In the genomic region with DNA sequence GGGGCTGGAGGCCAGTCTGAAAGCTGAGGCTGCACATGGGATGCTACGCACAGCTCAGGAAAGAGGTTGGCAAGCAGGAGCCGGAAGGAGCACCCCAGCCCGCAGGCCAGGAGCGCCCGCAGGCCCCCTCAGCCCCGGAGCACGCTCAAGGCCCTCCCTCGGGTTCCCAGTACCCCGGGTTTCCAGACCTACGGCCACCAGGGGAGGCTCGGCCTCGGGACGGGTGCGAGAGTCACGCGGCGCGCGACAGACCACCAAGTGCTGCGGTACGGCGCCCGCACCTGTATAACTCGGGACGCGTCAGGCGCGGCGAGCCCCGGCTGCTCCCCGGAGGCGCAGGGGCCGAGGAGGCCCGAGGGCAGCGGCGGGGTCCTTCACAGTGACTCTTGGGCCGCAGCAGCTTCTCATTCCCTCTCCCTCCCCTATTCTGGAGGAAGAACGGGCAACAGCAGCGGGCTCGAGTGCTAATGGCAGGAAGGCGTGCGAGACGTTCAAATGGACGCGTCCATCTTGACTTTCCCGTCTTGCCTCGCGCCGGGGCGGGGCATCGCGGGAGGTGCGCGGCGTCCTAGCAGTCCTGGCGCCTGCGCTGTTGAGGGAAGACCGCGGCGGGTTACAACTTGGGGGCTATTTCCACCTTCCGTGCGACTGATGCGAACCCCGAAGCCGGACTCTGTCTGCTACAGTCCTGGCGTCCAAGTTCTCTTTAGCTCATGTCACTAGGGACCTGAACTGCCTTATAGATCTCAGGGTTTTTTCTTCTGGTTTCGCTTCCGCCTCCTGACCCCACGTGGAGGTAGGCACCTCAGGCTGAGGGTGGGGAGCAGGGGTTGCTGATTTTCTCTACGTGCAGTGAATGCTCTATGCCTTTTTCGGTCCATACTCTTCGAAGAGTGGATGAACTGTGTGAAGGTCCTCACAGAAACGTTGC, we compare ENCODE assay signal across 9 cellular contexts. TPM values are rescaled to one million over a fixed set of nuclear protein-coding genes. Genes with fewer than 3 reads are reported as not detected.
DNase-seq lines count a peak whose midpoint lies in the region; ATAC-seq, FAIRE-seq and TF ChIP-seq lines count a peak whose summit lies in the region.
"Had no signal": no experiment of that assay in that cellular context is flagged by ENCODE, and none has a peak within 500 bp of the region (broad histone marks: within the 10 kb centered on the region; RNA-seq: fewer than 3 reads in every experiment).

A gene with protein sequence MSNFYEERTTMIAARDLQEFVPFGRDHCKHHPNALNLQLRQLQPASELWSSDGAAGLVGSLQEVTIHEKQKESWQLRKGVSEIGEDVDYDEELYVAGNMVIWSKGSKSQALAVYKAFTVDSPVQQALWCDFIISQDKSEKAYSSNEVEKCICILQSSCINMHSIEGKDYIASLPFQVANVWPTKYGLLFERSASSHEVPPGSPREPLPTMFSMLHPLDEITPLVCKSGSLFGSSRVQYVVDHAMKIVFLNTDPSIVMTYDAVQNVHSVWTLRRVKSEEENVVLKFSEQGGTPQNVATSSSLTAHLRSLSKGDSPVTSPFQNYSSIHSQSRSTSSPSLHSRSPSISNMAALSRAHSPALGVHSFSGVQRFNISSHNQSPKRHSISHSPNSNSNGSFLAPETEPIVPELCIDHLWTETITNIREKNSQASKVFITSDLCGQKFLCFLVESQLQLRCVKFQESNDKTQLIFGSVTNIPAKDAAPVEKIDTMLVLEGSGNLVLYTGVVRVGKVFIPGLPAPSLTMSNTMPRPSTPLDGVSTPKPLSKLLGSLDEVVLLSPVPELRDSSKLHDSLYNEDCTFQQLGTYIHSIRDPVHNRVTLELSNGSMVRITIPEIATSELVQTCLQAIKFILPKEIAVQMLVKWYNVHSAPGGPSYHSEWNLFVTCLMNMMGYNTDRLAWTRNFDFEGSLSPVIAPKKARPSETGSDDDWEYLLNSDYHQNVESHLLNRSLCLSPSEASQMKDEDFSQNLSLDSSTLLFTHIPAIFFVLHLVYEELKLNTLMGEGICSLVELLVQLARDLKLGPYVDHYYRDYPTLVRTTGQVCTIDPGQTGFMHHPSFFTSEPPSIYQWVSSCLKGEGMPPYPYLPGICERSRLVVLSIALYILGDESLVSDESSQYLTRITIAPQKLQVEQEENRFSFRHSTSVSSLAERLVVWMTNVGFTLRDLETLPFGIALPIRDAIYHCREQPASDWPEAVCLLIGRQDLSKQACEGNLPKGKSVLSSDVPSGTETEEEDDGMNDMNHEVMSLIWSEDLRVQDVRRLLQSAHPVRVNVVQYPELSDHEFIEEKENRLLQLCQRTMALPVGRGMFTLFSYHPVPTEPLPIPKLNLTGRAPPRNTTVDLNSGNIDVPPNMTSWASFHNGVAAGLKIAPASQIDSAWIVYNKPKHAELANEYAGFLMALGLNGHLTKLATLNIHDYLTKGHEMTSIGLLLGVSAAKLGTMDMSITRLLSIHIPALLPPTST (N-terminal part only) (minus strand): TSS at position 533 of the 931 bp plus-strand sequence. CDS start 3,368 bp downstream, outside the sequence.

- DNase-seq in AG09309 (ENCODE audit: low read depth), result no peak
- DNase-seq in NCI-H226, result peak; percentile 83
- peak; percentile 82 for DNase-seq in activated CD4-positive, CD25-positive, alpha-beta regulatory T cell treated with anti-CD3 and anti-CD28 coated beads, Interleukin-2, amount 50 U/mL, for 16 hours (ENCODE audit: low read depth, low spot score)
- peak; percentile 69 for DNase-seq in central memory CD8-positive, alpha-beta T cell (ENCODE audit: low spot score in 2 of 2)
- DNase-seq in kidney, result peak; percentile 93
- peak; percentile 64 to 80 for DNase-seq in stimulated activated CD4-positive, alpha-beta T cell treated with anti-CD3 and anti-CD28 coated beads, Interleukin-15, amount 100 ng/mL, for 1 hour (ENCODE audit: low read depth in 1 of 2, low spot score in 1 of 2)

- no peak for FAIRE-seq in kidney (lab: Jason Lieb, UNC)
- FAIRE-seq: TTC549 had no signal

- peaks cover 13% of the 10 kb centered on the region for H3K36me3 Mint-ChIP-seq in central memory CD8-positive, alpha-beta T cell (ENCODE audit: insufficient read depth)

- H3K27ac Mint-ChIP-seq in central memory CD8-positive, alpha-beta T cell (ENCODE audit: low read depth), result peak within 1 kb of the TSS; percentile 94

- no peaks in the 10 kb centered on the region for H3K9me3 Mint-ChIP-seq in central memory CD8-positive, alpha-beta T cell

- no peaks in the 10 kb centered on the region for H3K4me1 ChIP-seq in kidney (ENCODE audit: control insufficient read depth in 1 of 2, insufficient read depth in 1 of 2, low read depth in 1 of 2, low read length in 2 of 2)

- peak within 1 kb of the TSS; percentile 89 to 93 for H3K9ac ChIP-seq in kidney (ENCODE audit: low read length in 2 of 2)

- H3K27ac ChIP-seq in kidney (ENCODE audit: low read depth in 2 of 2, low read length in 2 of 2), result peak within 1 kb of the TSS; percentile 61 to 64

- peak within 1 kb of the TSS; percentile 95 for H3K4me3 Mint-ChIP-seq in central memory CD8-positive, alpha-beta T cell

- H3K9me3 ChIP-seq in kidney (ENCODE audit: control insufficient read depth in 1 of 2, low read length in 2 of 2), result no peaks in the 10 kb centered on the region

- H3K4me3 ChIP-seq in AG09309 (ENCODE audit: control insufficient read depth, low read depth, low read length) (peak within 1 kb of the TSS; percentile 65), kidney (ENCODE audit: low read length in 2 of 2) (peak within 1 kb of the TSS; percentile 81 to 95)

- H3K4me1 Mint-ChIP-seq in central memory CD8-positive, alpha-beta T cell, result peaks cover 9% of the 10 kb centered on the region

- TF ChIP-seq CTCF in AG09309 (IDR thresholded peaks at IDR 0.05; ENCODE audit: control insufficient read depth, insufficient read depth, low read depth, low read length, missing control alignments), result no peak
- peak; percentile 2 for TF ChIP-seq CTCF in kidney (IDR thresholded peaks at IDR 0.05; ENCODE audit: borderline replicate concordance, extremely low read depth, insufficient read depth)

- intact Hi-C loops in kidney (cut with DNase I), result no loop called here

- H3K27me3 Mint-ChIP-seq in central memory CD8-positive, alpha-beta T cell, result no peaks in the 10 kb centered on the region

- ATAC-seq in GM18907 (IDR thresholded peaks at IDR 0.05; ENCODE audit: unreplicated experiment) (peak; percentile 86), HG03135 (IDR thresholded peaks at IDR 0.05; ENCODE audit: unreplicated experiment) (peak; percentile 87)
- ATAC-seq in central memory CD8-positive, alpha-beta T cell (replicated peaks; ENCODE audit: extremely low read depth, poor library complexity, severe bottlenecking), result peak; percentile 92

- no peaks in the 10 kb centered on the region for H3K36me3 ChIP-seq in kidney (ENCODE audit: control insufficient read depth in 1 of 2, insufficient read depth in 2 of 2, low read length in 2 of 2)

RNA-seq across cellular contexts. Expression of the gene that starts here (rescaled TPM):
- 33.2 TPM for total RNA-seq in kidney
- 5.8 TPM for polyA plus RNA-seq in kidney (ENCODE audit: insufficient read depth, low read depth, low replicate concordance)
